17 cellular contexts compared by ENCODE assay signal in the genomic region with DNA sequence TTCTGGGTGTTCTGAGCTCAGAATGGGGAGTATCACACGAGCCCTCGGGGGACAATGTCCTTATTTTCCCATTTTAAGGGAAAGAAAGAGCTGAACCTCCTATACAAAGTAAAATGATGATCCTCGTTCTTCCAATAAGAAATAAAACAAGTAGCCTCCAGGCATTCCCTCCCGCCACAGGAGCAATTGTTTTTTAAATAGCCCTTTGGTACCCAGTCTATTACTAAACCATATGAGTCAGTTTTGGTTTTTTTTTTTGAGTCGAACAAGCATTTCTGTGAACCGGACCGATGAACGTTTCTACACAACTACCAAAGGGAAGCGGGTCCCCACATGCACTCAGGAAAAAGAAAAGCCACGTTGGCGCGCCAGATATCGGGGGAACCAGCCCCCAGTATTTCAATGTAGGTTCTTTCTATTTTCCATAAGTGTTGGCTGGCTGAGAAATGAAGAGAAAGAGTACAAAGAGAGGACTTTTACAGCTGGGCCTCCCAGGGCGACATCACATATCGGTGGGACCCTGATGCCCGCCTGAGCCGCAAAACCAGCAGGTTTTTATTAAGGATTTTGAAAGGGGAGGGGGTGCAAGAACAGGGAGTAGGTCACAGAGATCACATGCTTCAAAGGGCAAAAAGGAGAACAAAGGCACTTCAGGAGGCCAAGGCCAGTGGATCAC.
"Had no signal": no experiment of that assay in that cellular context is flagged by ENCODE, and none has a peak within 500 bp of the region (broad histone marks: within the 10 kb centered on the region; RNA-seq: fewer than 3 reads in every experiment).

No MANE protein-coding gene starts in this region.

- DNase-seq: activated CD4-positive, alpha-beta T cell treated with anti-CD3 and anti-CD28 coated beads, Interleukin-2, amount 10 ng/mL, durations not matched to agents 24 days and 14 days; activated naive CD4-positive, alpha-beta T cell treated with Interleukin-2 at 50 U/mL for 16 hours; caudate nucleus; cortex of kidney; effector CD8-positive, alpha-beta T cell; kidney glomerular epithelial cell; lower lobe of right lung; naive B cell; nucleus accumbens; stimulated activated naive CD4-positive, alpha-beta T cell treated with Interleukin-2 at 50 U/mL for 16 hours had no signal

- H3K27me3 Mint-ChIP-seq: naive B cell had no signal

- H3K27ac ChIP-seq: epithelial cell of prostate, hepatocyte, lower lobe of right lung, prostate gland, suprapubic skin, upper lobe of left lung, VCaP had no signal

- H3K9me3 Mint-ChIP-seq: activated CD4-positive, alpha-beta T cell treated with anti-CD3 and anti-CD28 coated beads, Interleukin-2, amount 10 ng/mL, durations not matched to agents 24 days and 14 days; naive B cell had no signal

- H2AFZ ChIP-seq: hepatocyte had no signal

- H3K4me3 Mint-ChIP-seq: activated CD4-positive, alpha-beta T cell treated with anti-CD3 and anti-CD28 coated beads, Interleukin-2, amount 10 ng/mL, durations not matched to agents 24 days and 14 days had no signal

- H3K36me3 Mint-ChIP-seq: naive B cell had no signal

- H3K4me2 ChIP-seq: hepatocyte had no signal

- H3K36me3 ChIP-seq: lower lobe of right lung, prostate gland, suprapubic skin, upper lobe of left lung had no signal

- H3K4me3 ChIP-seq: hepatocyte, lower lobe of right lung, prostate gland, suprapubic skin, upper lobe of left lung had no signal

- H3K27me3 ChIP-seq: hepatocyte, suprapubic skin, upper lobe of left lung had no signal

- ATAC-seq: lower lobe of right lung, sciatic nerve had no signal

- H3K9me3 ChIP-seq: lower lobe of right lung, prostate gland, suprapubic skin, upper lobe of left lung had no signal

- H3K27ac Mint-ChIP-seq: activated CD4-positive, alpha-beta T cell treated with anti-CD3 and anti-CD28 coated beads, Interleukin-2, amount 10 ng/mL, durations not matched to agents 24 days and 14 days had no signal
